ENCODE assay signal across 9 cellular contexts in genomic region chr14:91143862-91144261, GRCh38. TPM values are rescaled to one million over a fixed set of nuclear protein-coding genes. Genes with fewer than 3 reads are reported as not detected.
DNase-seq lines count a peak whose midpoint lies in the region; ATAC-seq and TF ChIP-seq lines count a peak whose summit lies in the region.
"Had no signal": no experiment of that assay in that cellular context is flagged by ENCODE, and none has a peak within 500 bp of the region (broad histone marks: within the 10 kb centered on the region; RNA-seq: fewer than 3 reads in every experiment).

No MANE protein-coding gene starts in this region.

- DNase-seq in HFFc6: no peak
- DNase-seq in activated CD8-positive, alpha-beta T cell treated with anti-CD3 and anti-CD28 coated beads, Interleukin-2, amount 10 ng/mL, durations not matched to agents 7 days and 5 days: no peak
- no peak for DNase-seq in Right ventricle myocardium superior
- DNase-seq in psoas muscle: no peak
- no peak for DNase-seq in midbrain (lab: John Stamatoyannopoulos, UW)
- DNase-seq in NCI-H2171 treated with DMSO at 0.1 percent for 48 hours (lab: John Stamatoyannopoulos, UW): no peak
- DNase-seq in NCI-H2227 treated with DMSO at 0.1 percent for 48 hours (lab: John Stamatoyannopoulos, UW): no peak

- TF ChIP-seq CTCF in HFFc6 (IDR thresholded peaks at IDR 0.05) (no peak), psoas muscle (IDR thresholded peaks at IDR 0.05) (no peak)

- H3K9me3 ChIP-seq in psoas muscle: no peaks in the 10 kb centered on the region
- H3K9me3 ChIP-seq: vagina had no signal

- H3K4me3 ChIP-seq in psoas muscle: no peak overlapping the region
- H3K4me3 ChIP-seq: vagina had no signal

- peaks cover 7% of the 10 kb centered on the region; the same call in 1 of the 2 replicates for H3K36me3 Mint-ChIP-seq in HFFc6 (ENCODE audit: low read depth)
- peaks cover 74% of the 10 kb centered on the region for H3K36me3 Mint-ChIP-seq in activated CD8-positive, alpha-beta T cell treated with anti-CD3 and anti-CD28 coated beads, Interleukin-2, amount 10 ng/mL, durations not matched to agents 7 days and 5 days (ENCODE audit: low read depth)

- ATAC-seq in activated CD8-positive, alpha-beta T cell treated with anti-CD3 and anti-CD28 coated beads, Interleukin-2, amount 10 ng/mL, durations not matched to agents 7 days and 5 days: no peak
- ATAC-seq in Right ventricle myocardium superior (ENCODE audit: poor library complexity): peak; percentile 37
- ATAC-seq in psoas muscle: no peak
- ATAC-seq: sciatic nerve had no signal

- CTCF ChIA-PET in activated CD8-positive, alpha-beta T cell treated with anti-CD3 and anti-CD28 coated beads, Interleukin-2, amount 10 ng/mL, durations not matched to agents 7 days and 5 days (lab: Charles Lee): interaction anchor here (1.0 to 1.1 kb wide), 3 partner anchors 30 to 241 kb away, joined by 4 to 5 read pairs (median 4); no protein-coding TSS in a partner anchor

- peak overlapping the region; percentile 83 for H3K27ac Mint-ChIP-seq in HFFc6
- H3K27ac Mint-ChIP-seq in activated CD8-positive, alpha-beta T cell treated with anti-CD3 and anti-CD28 coated beads, Interleukin-2, amount 10 ng/mL, durations not matched to agents 7 days and 5 days: peak overlapping the region; percentile 70

- H3K4me3 Mint-ChIP-seq in HFFc6: no peak overlapping the region
- H3K4me3 Mint-ChIP-seq in activated CD8-positive, alpha-beta T cell treated with anti-CD3 and anti-CD28 coated beads, Interleukin-2, amount 10 ng/mL, durations not matched to agents 7 days and 5 days: no peak overlapping the region

- WGBS in psoas muscle, 3 donors: 86 to 90% (median 88%) methylated on average over 8 of the region's 8 CpGs

- peaks cover 36% of the 10 kb centered on the region for H3K4me1 ChIP-seq in psoas muscle

- H3K27ac ChIP-seq in psoas muscle: peak overlapping the region; percentile 60

- H3K27me3 Mint-ChIP-seq in HFFc6 (ENCODE audit: insufficient read depth): 0 out of 2 replicates have a peak, but pooled peaks cover 2% of the 10 kb centered on the region
- no peaks in the 10 kb centered on the region for H3K27me3 Mint-ChIP-seq in activated CD8-positive, alpha-beta T cell treated with anti-CD3 and anti-CD28 coated beads, Interleukin-2, amount 10 ng/mL, durations not matched to agents 7 days and 5 days (ENCODE audit: low read depth)

- no peaks in the 10 kb centered on the region for H3K9me3 Mint-ChIP-seq in HFFc6
- no peaks in the 10 kb centered on the region for H3K9me3 Mint-ChIP-seq in activated CD8-positive, alpha-beta T cell treated with anti-CD3 and anti-CD28 coated beads, Interleukin-2, amount 10 ng/mL, durations not matched to agents 7 days and 5 days (ENCODE audit: insufficient read depth)

- POLR2A ChIA-PET in activated CD8-positive, alpha-beta T cell treated with anti-CD3 and anti-CD28 coated beads, Interleukin-2, amount 10 ng/mL, durations not matched to agents 7 days and 5 days (lab: Charles Lee): no interaction called here

- peaks cover 0 to 59% of the 10 kb centered on the region in 2 donors for H3K36me3 ChIP-seq in psoas muscle (ENCODE audit: insufficient read depth in 1 of 2, low read depth in 1 of 2)

- no peaks in the 10 kb centered on the region for H3K27me3 ChIP-seq in psoas muscle (ENCODE audit: insufficient read depth in 3 of 3, low read length in 2 of 3)
- H3K27me3 ChIP-seq: vagina had no signal

- H3K4me1 Mint-ChIP-seq in HFFc6 (ENCODE audit: low read depth): peaks cover 31% of the 10 kb centered on the region
- H3K4me1 Mint-ChIP-seq in activated CD8-positive, alpha-beta T cell treated with anti-CD3 and anti-CD28 coated beads, Interleukin-2, amount 10 ng/mL, durations not matched to agents 7 days and 5 days (ENCODE audit: low read depth): peaks cover 84% of the 10 kb centered on the region

- intact Hi-C loops in Right ventricle myocardium superior (cut with DNase I): no loop called here
- intact Hi-C loops in psoas muscle (cut with DNase I): no loop called here

RNA-seq across cellular contexts. Expression of gene DGLUCY, which starts 30.0 kb away (rescaled TPM):
- 10 to 100 TPM; 13.5 to 18.1 (median 15.2) TPM for total RNA-seq in HFFc6 (2021; fragmentation: NEBNext Ultra II Directional; extraction: Animal tissue kit (Norgen Biotek cat#: 25700))
- 100 to 1,000 TPM; 111 to 119 TPM for total RNA-seq in activated CD8-positive, alpha-beta T cell treated with anti-CD3 and anti-CD28 coated beads, Interleukin-2, amount 10 ng/mL, durations not matched to agents 7 days and 5 days
- total RNA-seq in Right ventricle myocardium superior: 240 TPM
- 100 to 1,000 TPM in 2 of 4 donors, 10 to 100 TPM in 2; 77.5 to 135 (median 98.7) TPM for total RNA-seq in psoas muscle
- polyA plus RNA-seq in psoas muscle: 10 to 100 TPM; 20.4 to 53.1 (median 43.2) TPM

Comparison
In these comparisons a context has a peak if more than half of its experiments do, and no peak if none do; other contexts are left out.
1. RNA of gene DGLUCY, which starts 30.0 kb away (total RNA-seq): 240 TPM in Right ventricle myocardium superior (single experiment), 111 to 119 TPM in activated CD8-positive, alpha-beta T cell treated with anti-CD3 and anti-CD28 coated beads, Interleukin-2, amount 10 ng/mL, durations not matched to agents 7 days and 5 days and 77.5 to 135 TPM in psoas muscle; 13.5 to 18.1 TPM in HFFc6; every median in the first group is over 4 times any median in the second.